15 cellular contexts compared by ENCODE assay signal in the genomic region with DNA sequence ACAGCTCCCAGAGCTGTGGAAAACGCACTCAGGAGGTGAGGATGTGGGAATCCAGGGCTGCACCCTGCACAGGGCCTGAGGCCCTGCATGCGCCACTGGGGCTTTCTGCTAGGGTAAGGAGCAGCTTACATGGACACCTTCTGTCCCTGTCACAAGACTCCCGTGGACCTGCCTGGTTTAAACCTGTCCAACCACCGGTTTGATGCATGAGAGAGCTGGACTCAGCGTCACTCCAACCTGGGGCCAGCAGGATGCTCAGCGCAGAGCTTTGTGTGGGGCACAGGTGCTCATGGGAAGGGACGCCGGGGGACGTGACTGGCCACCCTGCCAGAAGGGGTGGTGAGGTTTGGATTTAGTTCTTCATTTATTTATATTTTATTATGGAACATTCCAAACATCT.
"Had no signal": no experiment of that assay in that cellular context is flagged by ENCODE, and none has a peak within 500 bp of the region (broad histone marks: within the 10 kb centered on the region; RNA-seq: fewer than 3 reads in every experiment).

No MANE protein-coding gene starts in this region.

- H3K4me3 Mint-ChIP-seq: activated naive CD4-positive, alpha-beta T cell treated with anti-CD3 and anti-CD28 coated beads, Interleukin-2, amount 10 ng/mL, durations not matched to agents 7 days and 5 days; activated T-helper 17 cell treated with anti-CD3 and anti-CD28 coated beads, Interleukin-2, amount 50 U/mL, for 72 hours had no signal

- H3K4me3 ChIP-seq: dorsolateral prefrontal cortex, lung, upper lobe of right lung had no signal

- H3K4me1 ChIP-seq: upper lobe of right lung had no signal

- H3K36me3 Mint-ChIP-seq: activated naive CD4-positive, alpha-beta T cell treated with anti-CD3 and anti-CD28 coated beads, Interleukin-2, amount 10 ng/mL, durations not matched to agents 7 days and 5 days had no signal

- H3K27ac Mint-ChIP-seq: activated naive CD4-positive, alpha-beta T cell treated with anti-CD3 and anti-CD28 coated beads, Interleukin-2, amount 10 ng/mL, durations not matched to agents 7 days and 5 days; activated T-helper 17 cell treated with anti-CD3 and anti-CD28 coated beads, Interleukin-2, amount 50 U/mL, for 72 hours had no signal

- ATAC-seq: activated T-helper 17 cell treated with anti-CD3 and anti-CD28 coated beads, Interleukin-2, amount 50 U/mL, for 72 hours; esophagus mucosa; SK-N-SH treated with all-trans-retinoic acid at 6 μM for 48 hours; upper lobe of right lung had no signal

- H3K36me3 ChIP-seq: upper lobe of right lung had no signal

- H3K27me3 ChIP-seq: dorsolateral prefrontal cortex had no signal

- H3K9me3 ChIP-seq: upper lobe of right lung had no signal

- H3K27ac ChIP-seq: upper lobe of right lung had no signal

- H3K9me3 Mint-ChIP-seq: activated naive CD4-positive, alpha-beta T cell treated with anti-CD3 and anti-CD28 coated beads, Interleukin-2, amount 10 ng/mL, durations not matched to agents 7 days and 5 days; activated T-helper 17 cell treated with anti-CD3 and anti-CD28 coated beads, Interleukin-2, amount 50 U/mL, for 72 hours had no signal

- DNase-seq: activated CD4-positive, CD25-positive, alpha-beta regulatory T cell treated with anti-CD3 and anti-CD28 coated beads, Interleukin-2, amount 50 U/mL, for 72 hours; activated naive CD4-positive, alpha-beta T cell treated with anti-CD3 and anti-CD28 coated beads, Interleukin-2, amount 10 ng/mL, durations not matched to agents 7 days and 5 days; midbrain; retina; stimulated activated CD4-positive, alpha-beta T cell treated with anti-CD3 and anti-CD28 coated beads, Interleukin-15, amount 100 ng/mL, for 24 hours; stimulated activated CD4-positive, alpha-beta T cell treated with anti-CD3 and anti-CD28 coated beads, Interleukin-4, amount 100 ng/mL, for 1 hour; stimulated activated naive CD4-positive, alpha-beta T cell; T-helper 1 cell; T1000; upper lobe of right lung had no signal

- H3K4me1 Mint-ChIP-seq: activated naive CD4-positive, alpha-beta T cell treated with anti-CD3 and anti-CD28 coated beads, Interleukin-2, amount 10 ng/mL, durations not matched to agents 7 days and 5 days; activated T-helper 17 cell treated with anti-CD3 and anti-CD28 coated beads, Interleukin-2, amount 50 U/mL, for 72 hours had no signal
